Comparison of ENCODE assay signal across 8 cellular contexts in the genomic region with DNA sequence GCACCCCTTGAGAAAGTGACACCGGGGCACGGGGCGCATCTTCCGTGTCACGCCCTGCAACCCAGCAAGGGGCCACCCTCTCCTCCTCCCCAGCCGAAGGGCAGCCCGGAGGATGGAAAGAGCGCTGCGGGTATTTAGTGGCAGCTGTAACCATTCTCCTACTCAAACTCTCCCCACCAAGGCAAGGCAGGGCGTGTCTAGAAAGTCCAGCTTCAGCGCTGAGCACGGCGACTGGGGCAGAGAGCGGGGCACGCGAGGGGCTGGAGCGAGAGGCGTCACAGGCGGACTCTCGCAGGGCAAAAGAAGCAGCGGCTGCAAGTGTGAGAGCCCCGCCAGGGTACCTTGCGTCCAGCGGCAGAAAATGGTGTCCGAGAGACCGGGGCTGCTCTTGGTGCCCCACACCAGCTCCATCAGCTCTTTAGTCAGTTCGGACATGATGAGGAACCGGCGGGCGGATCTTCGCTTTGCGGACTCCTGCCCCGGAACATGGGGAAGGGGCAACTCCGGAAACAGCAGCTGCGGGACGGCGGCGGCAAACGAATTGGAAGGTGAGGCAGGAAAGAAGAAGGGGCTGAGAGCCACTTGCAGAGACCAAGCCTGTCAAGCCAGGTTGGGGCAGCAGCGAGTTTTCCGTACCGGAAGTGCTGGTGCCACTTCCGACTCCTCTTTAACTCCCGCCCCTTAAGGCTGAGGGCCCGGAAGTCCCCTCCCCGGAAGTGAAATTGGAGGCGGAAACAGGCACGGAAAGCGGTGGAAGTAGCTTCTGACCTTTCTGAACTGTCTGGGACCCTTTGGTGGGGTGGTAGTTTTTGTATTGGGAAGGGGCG. TPM values are rescaled to one million over a fixed set of nuclear protein-coding genes. Genes with fewer than 3 reads are reported as not detected.
DNase-seq lines count a peak whose midpoint lies in the region; ATAC-seq, FAIRE-seq and TF ChIP-seq lines count a peak whose summit lies in the region.

Gene MINDY3, minus strand, starts transcription at position 643 of the 827 bp plus-strand sequence. Its CDS starts 208 bp downstream, at position 435.

- no peaks in the 10 kb centered on the region for H3K36me3 Mint-ChIP-seq in progenitor cell of endocrine pancreas (ENCODE audit: insufficient read depth)

- peak within 1 kb of the TSS; percentile 84 for H3K27ac ChIP-seq in left ventricle myocardium inferior (replicated peaks)
- H3K27ac ChIP-seq in upper lobe of right lung: peak within 1 kb of the TSS; percentile 75

- TF ChIP-seq POLR2A in GM12891 (IDR thresholded peaks at IDR 0.05; ENCODE audit: low read depth, low read length): peak; percentile 60; the same call in 1 of the 2 replicates

- H3K4me1 Mint-ChIP-seq in progenitor cell of endocrine pancreas (ENCODE audit: low read depth): peaks cover 16% of the 10 kb centered on the region

- H3K4me3 Mint-ChIP-seq in progenitor cell of endocrine pancreas (ENCODE audit: low read depth): peak within 1 kb of the TSS; percentile 99

- peaks cover 24% of the 10 kb centered on the region for H3K27me3 Mint-ChIP-seq in progenitor cell of endocrine pancreas

- DNase-seq in GM12891 (ENCODE audit: insufficient read length, low spot score) (peak; percentile 32), NCI-H1105 (lab: John Stamatoyannopoulos, UW) (peak; percentile 51), T-helper 1 cell (peak; percentile 59 to 90 (median 66)), amniotic stem cell (lab: John Stamatoyannopoulos, UW) (peak; percentile 20), left ventricle myocardium inferior (peak; percentile 76), progenitor cell of endocrine pancreas (ENCODE audit: low spot score, unreplicated experiment) (peak; percentile 27), upper lobe of right lung (peak; percentile 88)

- H3K9me3 Mint-ChIP-seq in progenitor cell of endocrine pancreas (ENCODE audit: low read depth): no peaks in the 10 kb centered on the region

- H3K27ac Mint-ChIP-seq in progenitor cell of endocrine pancreas: peak within 1 kb of the TSS; percentile 98

- FAIRE-seq in GM12891 (lab: Jason Lieb, UNC): peak; percentile 90

- ATAC-seq in HG02623 (IDR thresholded peaks at IDR 0.05; ENCODE audit: unreplicated experiment): peak; percentile 94
- peak; percentile 96 for ATAC-seq in upper lobe of right lung

- peaks cover 17% of the 10 kb centered on the region for H3K27me3 ChIP-seq in left ventricle myocardium inferior (ENCODE audit: low read depth)
- H3K27me3 ChIP-seq in upper lobe of right lung: peaks cover 19% of the 10 kb centered on the region

- H3K36me3 ChIP-seq in left ventricle myocardium inferior: no peaks in the 10 kb centered on the region
- H3K36me3 ChIP-seq in upper lobe of right lung: no peaks in the 10 kb centered on the region

- no peak for TF ChIP-seq CTCF in left ventricle myocardium inferior (IDR thresholded peaks at IDR 0.05; ENCODE audit: borderline replicate concordance)
- TF ChIP-seq CTCF in progenitor cell of endocrine pancreas (IDR thresholded peaks at IDR 0.05; ENCODE audit: unreplicated experiment): no peak
- TF ChIP-seq CTCF in upper lobe of right lung (IDR thresholded peaks at IDR 0.05): no peak

- H3K9me3 ChIP-seq in left ventricle myocardium inferior (replicated peaks) (no peaks in the 10 kb centered on the region), upper lobe of right lung (no peaks in the 10 kb centered on the region)

- intact Hi-C loops in left ventricle myocardium inferior (cut with micrococcal nuclease): no loop called here
- intact Hi-C loops in upper lobe of right lung (cut with DNase I): no loop called here

- H3K4me1 ChIP-seq in left ventricle myocardium inferior: peaks cover 48% of the 10 kb centered on the region
- H3K4me1 ChIP-seq in upper lobe of right lung: peaks cover 26% of the 10 kb centered on the region

- H3K4me3 ChIP-seq in left ventricle myocardium inferior: peak within 1 kb of the TSS; percentile 93
- peak within 1 kb of the TSS; percentile 95 for H3K4me3 ChIP-seq in upper lobe of right lung

TF ChIP-seq in GM12891, 5 proteins besides CTCF, POLR2A, EP300 and RAD21:
- TF ChIP-seq TAF1 (IDR thresholded peaks at IDR 0.05; ENCODE audit: low read depth, low read length) (peak; percentile 62; the same call in 1 of the 2 replicates), SPI1 (IDR thresholded peaks at IDR 0.05; ENCODE audit: low read depth, low read length) (peak; percentile 51), PAX5 (IDR thresholded peaks at IDR 0.05; ENCODE audit: insufficient read depth, low read length, severe bottlenecking) (no peak), POU2F2 (IDR thresholded peaks at IDR 0.05; ENCODE audit: low read depth, low read length) (peak; percentile 38; the same call in 1 of the 2 replicates), POLR2AphosphoS5 (IDR thresholded peaks at IDR 0.05; ENCODE audit: low read depth, low read length) (peak; percentile 83)

RNA-seq across cellular contexts. Expression of gene MINDY3, which starts in this region (rescaled TPM):
- 6.8 TPM for polyA plus RNA-seq in GM12891 (2012; ENCODE audit: low read depth, missing spikeins)
- 22.5 TPM for total RNA-seq in left ventricle myocardium inferior
- total RNA-seq in progenitor cell of endocrine pancreas: 24.9 and 26.2 TPM in 2 replicates
- total RNA-seq in upper lobe of right lung: 39.2 TPM

Comparison
In these comparisons a context has a peak if more than half of its experiments do, and no peak if none do; other contexts are left out.
1. Peak in every context shown above with its lines: DNase-seq, ATAC-seq, H3K4me3 ChIP-seq and H3K27ac ChIP-seq.
2. DNase-seq: peak in every context shown above with its lines; median percentile 88 in upper lobe of right lung; 76 in left ventricle myocardium inferior; 66 in T-helper 1 cell; 51 in NCI-H1105; 32 in GM12891; 27 in progenitor cell of endocrine pancreas; 20 in amniotic stem cell.